Comparison of ENCODE assay signal across 1 cellular context in the genomic region with DNA sequence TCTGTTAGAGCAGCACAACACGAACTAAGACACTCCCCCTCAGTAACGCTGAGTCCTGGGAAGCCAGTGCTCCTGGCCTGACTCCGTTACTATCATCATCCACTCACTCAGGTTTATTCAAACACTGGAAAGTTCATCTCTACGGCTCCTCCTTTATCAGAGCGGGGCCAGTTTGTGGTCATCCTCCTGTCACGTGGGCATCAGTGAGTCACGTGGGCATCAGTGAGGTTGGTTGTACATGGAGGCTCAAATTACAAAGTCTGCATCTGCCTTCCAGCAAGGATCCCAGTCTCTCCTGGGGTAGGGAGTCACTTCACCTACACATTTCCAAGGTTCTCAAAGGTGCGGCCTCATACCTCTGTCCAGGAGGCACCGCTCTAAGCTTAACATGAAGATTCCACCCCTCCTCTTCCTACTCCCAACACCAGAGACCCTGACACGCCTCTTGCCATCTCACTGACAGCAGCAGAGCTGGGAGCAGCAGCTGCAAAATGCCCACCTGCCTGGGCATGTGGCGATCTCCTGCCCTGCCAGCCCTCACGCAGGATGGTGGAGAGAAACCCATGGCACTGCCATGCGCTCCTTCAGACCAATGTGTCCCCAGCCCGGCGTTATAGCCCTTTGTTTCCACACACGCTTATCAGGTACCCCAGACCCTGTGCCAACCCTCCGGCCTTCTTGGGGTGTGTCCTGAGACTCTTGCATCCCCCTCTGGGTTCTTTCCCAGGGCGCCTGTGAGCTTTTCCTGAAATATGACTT.
A peak's percentile ranks its signal among the peaks of the same experiment; 100 is the strongest.
TF ChIP-seq lines count a peak whose summit lies in the region.

No MANE protein-coding gene starts in this region.

TF ChIP-seq in HepG2, 621 proteins besides CTCF, POLR2A, EP300 and RAD21 (continued from another document):
- TF ChIP-seq, protein P1, sequence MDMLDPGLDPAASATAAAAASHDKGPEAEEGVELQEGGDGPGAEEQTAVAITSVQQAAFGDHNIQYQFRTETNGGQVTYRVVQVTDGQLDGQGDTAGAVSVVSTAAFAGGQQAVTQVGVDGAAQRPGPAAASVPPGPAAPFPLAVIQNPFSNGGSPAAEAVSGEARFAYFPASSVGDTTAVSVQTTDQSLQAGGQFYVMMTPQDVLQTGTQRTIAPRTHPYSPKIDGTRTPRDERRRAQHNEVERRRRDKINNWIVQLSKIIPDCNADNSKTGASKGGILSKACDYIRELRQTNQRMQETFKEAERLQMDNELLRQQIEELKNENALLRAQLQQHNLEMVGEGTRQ (IDR thresholded peaks at IDR 0.05; ENCODE audit: low read depth, low read length), result peak; percentile 98
- TF ChIP-seq, protein P1 (CRISPR knock-in tag; IDR thresholded peaks at IDR 0.05; ENCODE audit: borderline replicate concordance), result peak; percentile 93; the same call in 1 of the 2 replicates
- TF ChIP-seq TSC22D2 (CRISPR knock-in tag; IDR thresholded peaks at IDR 0.05; ENCODE audit: borderline replicate concordance) (no peak), HMG20B (CRISPR knock-in tag; conservative IDR thresholded peaks at IDR 0.05) (no peak), MNT (IDR thresholded peaks at IDR 0.05) (peak; percentile 37; the same call in 1 of the 2 replicates), TFE3 (CRISPR knock-in tag; IDR thresholded peaks at IDR 0.05) (0 out of 2 replicates have a peak, but pooled peaks have one; percentile 21), BHLHE40 (IDR thresholded peaks at IDR 0.05; ENCODE audit: low read length) (peak; percentile 52; the same call in 1 of the 2 replicates), RAD51 (IDR thresholded peaks at IDR 0.05; ENCODE audit: borderline replicate concordance) (peak; percentile 91)
- TF ChIP-seq, protein P2, sequence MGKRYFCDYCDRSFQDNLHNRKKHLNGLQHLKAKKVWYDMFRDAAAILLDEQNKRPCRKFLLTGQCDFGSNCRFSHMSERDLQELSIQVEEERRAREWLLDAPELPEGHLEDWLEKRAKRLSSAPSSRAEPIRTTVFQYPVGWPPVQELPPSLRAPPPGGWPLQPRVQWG (CRISPR knock-in tag; IDR thresholded peaks at IDR 0.05; ENCODE audit: borderline replicate concordance, low read depth), result no peak
